Comparison of ENCODE assay signal across 8 cellular contexts in genomic region chr13:34943675-34944634, GRCh38. TPM values are rescaled to one million over a fixed set of nuclear protein-coding genes. Genes with fewer than 3 reads are reported as not detected.
DNase-seq lines count a peak whose midpoint lies in the region; ATAC-seq and TF ChIP-seq lines count a peak whose summit lies in the region.

No MANE protein-coding gene starts in this region.

- H3K4me2 ChIP-seq in SK-N-SH, result peak overlapping the region; percentile 96

- H3K36me3 ChIP-seq in SK-N-SH (replicated peaks in 1 of 2; ENCODE audit: control insufficient read depth in 1 of 2, insufficient read depth in 2 of 2, low read length in 1 of 2) (no peaks in the 10 kb centered on the region), thymus (ENCODE audit: control insufficient read depth, insufficient read depth) (no peaks in the 10 kb centered on the region), Peyer's patch (no peaks in the 10 kb centered on the region)

- H3K4me3 ChIP-seq in SK-N-SH (ENCODE audit: low read depth in 2 of 2, low read length in 1 of 2) (peak overlapping the region; percentile 71 to 95), iPS-18c (ENCODE audit: insufficient read depth, low read depth, low read length) (peak overlapping the region; percentile 92), thymus (ENCODE audit: low read length) (peak overlapping the region; percentile 88), Peyer's patch (peak overlapping the region in 2 of 4 donors; percentile 81 to 95)

- no peak overlapping the region for H3K27ac Mint-ChIP-seq in activated T-cell treated with anti-CD3 and anti-CD28 coated beads, Interleukin-2, amount 50 U/mL, for 72 hours

- peak; percentile 52 to 74 for ATAC-seq in activated T-cell treated with anti-CD3 and anti-CD28 coated beads, Interleukin-2, amount 50 U/mL, for 72 hours (replicated peaks in 1 of 2)
- ATAC-seq in GM18861 (IDR thresholded peaks at IDR 0.05; ENCODE audit: unreplicated experiment), result no peak

- peak overlapping the region; percentile 64; the same call in 1 of the 2 replicates for H3K9ac ChIP-seq in SK-N-SH

- H3K27me3 ChIP-seq in SK-N-SH (ENCODE audit: insufficient read depth) (no peaks in the 10 kb centered on the region), thymus (ENCODE audit: control insufficient read depth, insufficient read depth) (no peaks in the 10 kb centered on the region), Peyer's patch (no peaks in the 10 kb centered on the region)

- peaks cover 27% of the 10 kb centered on the region for H3K79me2 ChIP-seq in SK-N-SH (ENCODE audit: insufficient read depth)

- peak; percentile 5 to 6 for DNase-seq in activated T-cell treated with anti-CD3 and anti-CD28 coated beads, Interleukin-2, amount 50 U/mL, for 72 hours
- no peak for DNase-seq in activated T-cell treated with anti-CD3 and anti-CD28 coated beads, Interleukin-2, amount 50 U/mL, for 1 hour
- DNase-seq in SK-N-SH, result peak; percentile 21
- no peak for DNase-seq in activated CD4-positive, CD25-positive, alpha-beta regulatory T cell (lab: John Stamatoyannopoulos, UW)
- no peak for DNase-seq in Peyer's patch

- peaks cover 29% of the 10 kb centered on the region for H3K4me1 Mint-ChIP-seq in activated T-cell treated with anti-CD3 and anti-CD28 coated beads, Interleukin-2, amount 50 U/mL, for 72 hours (ENCODE audit: low read depth)

- peaks cover 6% of the 10 kb centered on the region for H3F3A ChIP-seq in SK-N-SH (replicated peaks; ENCODE audit: insufficient read depth)

- TF ChIP-seq RAD21 in SK-N-SH (IDR thresholded peaks at IDR 0.05; ENCODE audit: low read length), result no peak

- H2AFZ ChIP-seq in SK-N-SH (ENCODE audit: low read depth), result peak overlapping the region; percentile 89

- POLR2A ChIA-PET in SK-N-SH (lab: Yijun Ruan, JAX), result interaction anchor here (0.5 kb wide), 1 partner anchor 230 kb away, joined by 3 read pairs; no protein-coding TSS in a partner anchor

- H3K27ac ChIP-seq in SK-N-SH (ENCODE audit: low read depth in 2 of 2, low read length in 1 of 2), result no peak overlapping the region; a peak in 1 of 4 replicates
- H3K27ac ChIP-seq in thymus (ENCODE audit: low read depth), result no peak overlapping the region
- peak overlapping the region in 1 of 4 donors; percentile 78 for H3K27ac ChIP-seq in Peyer's patch

- TF ChIP-seq CTCF in SK-N-SH (IDR thresholded peaks at IDR 0.05) (no peak), Peyer's patch (IDR thresholded peaks at IDR 0.05) (no peak)

- H3K4me1 ChIP-seq in SK-N-SH (ENCODE audit: control insufficient read depth in 1 of 2, insufficient read depth in 2 of 2, low read depth in 1 of 2, low read length in 1 of 2) (peaks cover 9 to 13% of the 10 kb centered on the region in 2 experiments), thymus (ENCODE audit: control insufficient read depth, insufficient read depth, low read length) (peaks cover 18% of the 10 kb centered on the region), Peyer's patch (peaks cover 0 to 6% (median 0%) of the 10 kb centered on the region in 4 donors)

- no peak for TF ChIP-seq POLR2A in Peyer's patch (IDR thresholded peaks at IDR 0.05)

- TF ChIP-seq EP300 in SK-N-SH (IDR thresholded peaks at IDR 0.05; ENCODE audit: borderline replicate concordance in 1 of 2, low read depth in 1 of 2, low read length in 1 of 2), result no peak

- peaks cover 2% of the 10 kb centered on the region in 2 donors for H3K36me3 Mint-ChIP-seq in activated T-cell treated with anti-CD3 and anti-CD28 coated beads, Interleukin-2, amount 50 U/mL, for 72 hours (ENCODE audit: insufficient read depth in 2 of 2)

- peak overlapping the region; percentile 35 to 94 for H3K4me3 Mint-ChIP-seq in activated T-cell treated with anti-CD3 and anti-CD28 coated beads, Interleukin-2, amount 50 U/mL, for 72 hours

- peaks cover 4% of the 10 kb centered on the region; the same call in 1 of the 2 replicates for H4K20me1 ChIP-seq in SK-N-SH (ENCODE audit: insufficient read depth)

- no peaks in the 10 kb centered on the region for H3K9me3 Mint-ChIP-seq in activated T-cell treated with anti-CD3 and anti-CD28 coated beads, Interleukin-2, amount 50 U/mL, for 72 hours

- H3K9me2 ChIP-seq in SK-N-SH, result no peaks in the 10 kb centered on the region

- CTCF ChIA-PET in SK-N-SH (lab: Yijun Ruan, JAX), result interaction anchor here (0.6 to 2.1 kb wide), 3 partner anchors 48 to 713 kb away, joined by 3 to 4 read pairs (median 3); no protein-coding TSS in a partner anchor

- H3K9me3 ChIP-seq in SK-N-SH, result no peaks in the 10 kb centered on the region
- H3K9me3 ChIP-seq in iPS-18c (ENCODE audit: control insufficient read depth, insufficient read depth, low read length), result no peaks in the 10 kb centered on the region
- no peaks in the 10 kb centered on the region for H3K9me3 ChIP-seq in thymus (ENCODE audit: control insufficient read depth)
- no peaks in the 10 kb centered on the region for H3K9me3 ChIP-seq in Peyer's patch

- WGBS in SK-N-SH (ENCODE audit: low lambda C conversion rate), result 44% methylated on average over 7 of the region's 7 CpGs
- WGBS in thymus, result 51% methylated on average over 7 of the region's 7 CpGs

- peaks cover 28% of the 10 kb centered on the region for H3K27me3 Mint-ChIP-seq in activated T-cell treated with anti-CD3 and anti-CD28 coated beads, Interleukin-2, amount 50 U/mL, for 72 hours (ENCODE audit: low read depth)

TF ChIP-seq in SK-N-SH, 30 proteins besides CTCF, POLR2A, EP300 and RAD21:
- TF ChIP-seq PBX3 (IDR thresholded peaks at IDR 0.05), result no peak
- TF ChIP-seq NRF1 (IDR thresholded peaks at IDR 0.05; ENCODE audit: low read depth, low read length), result no peak
- TF ChIP-seq USF1 (IDR thresholded peaks at IDR 0.05; ENCODE audit: borderline replicate concordance, low read depth), result no peak
- no peak for TF ChIP-seq RFX5 (IDR thresholded peaks at IDR 0.05; ENCODE audit: low read length)
- TF ChIP-seq ELF1 (IDR thresholded peaks at IDR 0.05), result no peak
- TF ChIP-seq FOSL2 (IDR thresholded peaks at IDR 0.05; ENCODE audit: borderline replicate concordance, low read depth), result no peak
- TF ChIP-seq ZBTB33 (IDR thresholded peaks at IDR 0.05; ENCODE audit: borderline replicate concordance, low read depth), result no peak

RNA-seq across cellular contexts. Expression of gene NBEA, which starts 1.9 kb away (rescaled TPM):
- 1 to 10 TPM in 1 of 2 donors, under 1 TPM in 1; 0.62 to 1.2 TPM for total RNA-seq in activated T-cell treated with anti-CD3 and anti-CD28 coated beads, Interleukin-2, amount 50 U/mL, for 72 hours
- polyA plus RNA-seq in SK-N-SH (2012; rRNA removed) (12.3 and 17.1 TPM in 2 replicates), thymus (6.8 TPM)
- 16.7 and 18.2 TPM in 2 replicates for polyA plus RNA-seq in SK-N-SH (2012; cell fraction: cytosol; rRNA removed)
- 8.7 and 17.7 TPM in 2 replicates for polyA plus RNA-seq in SK-N-SH (2012; cell fraction: nucleus; rRNA removed)
- 10 to 100 TPM in 1 of 4 donors, 1 to 10 TPM in 3; 1.4 to 14.9 (median 4.1) TPM for total RNA-seq in Peyer's patch

Comparison
In these comparisons a context has a peak if more than half of its experiments do, and no peak if none do; other contexts are left out.
1. DNase-seq: peak in activated T-cell treated with anti-CD3 and anti-CD28 coated beads, Interleukin-2, amount 50 U/mL, for 72 hours (2 of 2) and SK-N-SH (single experiment); none in activated T-cell treated with anti-CD3 and anti-CD28 coated beads, Interleukin-2, amount 50 U/mL, for 1 hour (single experiment), activated CD4-positive, CD25-positive, alpha-beta regulatory T cell (0 of 4) and Peyer's patch (0 of 3).